Comparison of ENCODE assay signal across 8 cellular contexts in genomic region chr5:65482280-65482726, GRCh38. TPM values are rescaled to one million over a fixed set of nuclear protein-coding genes. Genes with fewer than 3 reads are reported as not detected.
DNase-seq lines count a peak whose midpoint lies in the region; ATAC-seq and TF ChIP-seq lines count a peak whose summit lies in the region.

No MANE protein-coding gene starts in this region.

- H3K79me2 ChIP-seq in OCI-LY7 (ENCODE audit: insufficient read depth, low read depth, low read length) = peaks cover 22% of the 10 kb centered on the region; the same call in 1 of the 2 replicates

- CTCF ChIA-PET in OCI-LY7 (lab: Charles Lee; ENCODE audit: unreplicated experiment) = interaction anchor here (1.8 kb wide), 1 partner anchor 521 kb away, joined by 7 read pairs; no protein-coding TSS in a partner anchor

- TSS peak; percentile 73 for BruUV-seq in OCI-LY7 (replicated peaks; lab: Mats Ljungman, UMichigan)

- H3K4me1 ChIP-seq in OCI-LY7 (ENCODE audit: insufficient read depth, low read length, poor library complexity, severe bottlenecking) (peaks cover 36% of the 10 kb centered on the region), vagina (peaks cover 17% of the 10 kb centered on the region)

- no peaks in the 10 kb centered on the region for H4K20me1 ChIP-seq in OCI-LY7 (ENCODE audit: insufficient read depth, low read length)

- H3K36me3 ChIP-seq in OCI-LY7 (ENCODE audit: insufficient read depth, low read length) (no peaks in the 10 kb centered on the region), vagina (no peaks in the 10 kb centered on the region)

- H3K27ac ChIP-seq in 22Rv1 (peak overlapping the region; percentile 74), OCI-LY7 (ENCODE audit: low read depth, low read length, poor library complexity, severe bottlenecking) (peak overlapping the region; percentile 72), vagina (peak overlapping the region; percentile 91)

- H3K27me3 ChIP-seq in vagina = no peaks in the 10 kb centered on the region

- no peak for TF ChIP-seq POLR2A in vagina (IDR thresholded peaks at IDR 0.05)

- DNase-seq in OCI-LY7 (ENCODE audit: low spot score) (peak; percentile 28), dermis blood vessel endothelial cell (peak; percentile 53), midbrain (lab: John Stamatoyannopoulos, UW) (peak; percentile 49), vagina (ENCODE audit: extremely low spot score in 2 of 2) (no peak)
- DNase-seq in stimulated activated CD4-positive, alpha-beta T cell treated with anti-CD3 and anti-CD28 coated beads, Interleukin-15, amount 100 ng/mL, for 24 hours = no peak

- H3K9me3 ChIP-seq in OCI-LY7 (ENCODE audit: low read length) = no peaks in the 10 kb centered on the region
- no peaks in the 10 kb centered on the region for H3K9me3 ChIP-seq in vagina

- POLR2A ChIA-PET in OCI-LY7 (lab: Charles Lee) = interaction anchor here (0.6 to 2.4 kb wide), 24 partner anchors 9 to 847 kb away, joined by 3 to 12 read pairs (median 4); partner anchors contain the start of genes CENPK, CWC27, PPWD1 and SREK1IP1

- H3K4me3 ChIP-seq in OCI-LY7 (ENCODE audit: low read depth, low read length, poor library complexity, severe bottlenecking) (peak overlapping the region; percentile 71), vagina (peak overlapping the region; percentile 45)

- peak overlapping the region; percentile 99 for H3K4me2 ChIP-seq in OCI-LY7 (ENCODE audit: low read length)

- H3K9me2 ChIP-seq in OCI-LY7 (ENCODE audit: insufficient read depth, low read length) = no peaks in the 10 kb centered on the region

- TF ChIP-seq CTCF in 22Rv1 (IDR thresholded peaks at IDR 0.05) (no peak), OCI-LY7 (conservative IDR thresholded peaks at IDR 0.05; ENCODE audit: low read length) (no peak), vagina (IDR thresholded peaks at IDR 0.05) (no peak)

- ATAC-seq in GM18498 (IDR thresholded peaks at IDR 0.05; ENCODE audit: unreplicated experiment) = peak; percentile 14
- ATAC-seq in HG02763 (IDR thresholded peaks at IDR 0.05; ENCODE audit: unreplicated experiment) = no peak

- peak overlapping the region; percentile 82 for H2AFZ ChIP-seq in OCI-LY7 (ENCODE audit: low read length)

- intact Hi-C loops in OCI-LY7 (cut with micrococcal nuclease; ENCODE audit: unreplicated experiment) = loop anchor here (2.0 to 5.0 kb wide), 7 partner anchors 382 to 848 kb away; no protein-coding TSS in a partner anchor
- intact Hi-C loops in vagina (cut with DNase I) = loop anchor here (10.0 kb wide), 1 partner anchor 668 kb away; no protein-coding TSS in a partner anchor

RNA-seq across cellular contexts. Expression of gene ADAMTS6, which starts 0.6 kb away (rescaled TPM):
- 18.1 and 23.0 TPM in 2 replicates for total RNA-seq in OCI-LY7 (2014; rRNA removed; shearing (Covaris generic))
- total RNA-seq in OCI-LY7 (2022) = 13.9 and 14.3 TPM in 2 replicates
- 47.0 and 52.4 TPM in 2 replicates for total RNA-seq in dermis blood vessel endothelial cell
- total RNA-seq in vagina = 1.5 TPM

Comparison
In these comparisons a context has a peak if more than half of its experiments do, and no peak if none do; other contexts are left out.
1. DNase-seq: peak in OCI-LY7 (single experiment), dermis blood vessel endothelial cell (single experiment) and midbrain (single experiment); none in vagina (0 of 2) and stimulated activated CD4-positive, alpha-beta T cell treated with anti-CD3 and anti-CD28 coated beads, Interleukin-15, amount 100 ng/mL, for 24 hours (single experiment).
2. Peak in every context shown above with its lines, with median percentiles within 50 percentile points of each other: H3K27ac ChIP-seq.